ENCODE assay signal across 7 cellular contexts in the genomic region with DNA sequence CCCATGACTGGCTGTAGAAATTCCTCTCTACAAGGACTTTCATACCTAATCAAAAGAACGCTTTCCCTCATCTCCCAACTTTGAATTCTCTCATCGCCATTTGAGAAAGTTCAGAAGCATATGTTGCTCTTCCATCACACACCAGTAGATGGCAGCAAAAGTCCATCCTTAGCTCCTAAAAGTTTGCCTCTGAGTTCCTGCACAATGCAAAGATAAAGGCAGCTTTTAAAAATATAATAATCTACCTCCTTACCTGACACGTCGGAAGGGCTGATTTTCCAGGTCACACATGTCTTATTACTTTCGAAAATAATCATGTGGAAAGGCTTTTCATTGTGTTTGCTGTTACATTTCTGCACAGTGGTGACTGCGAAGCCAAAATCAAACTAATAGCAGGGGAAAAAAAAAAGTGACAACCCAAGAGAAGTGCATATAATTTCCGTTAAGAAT.
DNase-seq lines count a peak whose midpoint lies in the region; ATAC-seq and TF ChIP-seq lines count a peak whose summit lies in the region.

No MANE protein-coding gene starts in this region.

- H3K56ac ChIP-seq in mesendoderm (ENCODE audit: low read length): no peak overlapping the region

- H3K27me3 ChIP-seq in SK-N-SH (ENCODE audit: insufficient read depth): no peaks in the 10 kb centered on the region
- no peaks in the 10 kb centered on the region for H3K27me3 ChIP-seq in mesendoderm (ENCODE audit: insufficient read depth, low read length, poor library complexity)
- no peaks in the 10 kb centered on the region for H3K27me3 ChIP-seq in suprapubic skin

- H3K4me2 ChIP-seq in SK-N-SH (no peak overlapping the region), mesendoderm (ENCODE audit: low read length) (no peak overlapping the region)

- H3K9me3 ChIP-seq in SK-N-SH (no peaks in the 10 kb centered on the region), suprapubic skin (no peaks in the 10 kb centered on the region)

- no peak overlapping the region for H2BK120ac ChIP-seq in mesendoderm (ENCODE audit: low read depth, low read length)

- H3K9ac ChIP-seq in SK-N-SH (no peak overlapping the region), mesendoderm (ENCODE audit: low read length) (no peak overlapping the region)

- H3K4ac ChIP-seq in mesendoderm (ENCODE audit: low read depth, low read length): no peak overlapping the region

- no peaks in the 10 kb centered on the region for H3K9me2 ChIP-seq in SK-N-SH

- CTCF ChIA-PET in SK-N-SH (lab: Yijun Ruan, JAX): interaction anchor here (0.6 to 2.1 kb wide), 17 partner anchors 9 to 1083 kb away, joined by 3 to 11 read pairs (median 4); no protein-coding TSS in a partner anchor

- H3K27ac ChIP-seq in SK-N-SH (ENCODE audit: low read depth in 2 of 2, low read length in 1 of 2): no peak overlapping the region
- no peak overlapping the region for H3K27ac ChIP-seq in mesendoderm (ENCODE audit: low read depth, low read length)
- H3K27ac ChIP-seq in suprapubic skin: no peak overlapping the region

- no peak overlapping the region for H2BK5ac ChIP-seq in mesendoderm (ENCODE audit: low read length)

- no peaks in the 10 kb centered on the region for H3F3A ChIP-seq in SK-N-SH (replicated peaks; ENCODE audit: insufficient read depth)

- POLR2A ChIA-PET in SK-N-SH (lab: Yijun Ruan, JAX): no interaction called here

- H3K36me3 ChIP-seq in SK-N-SH (replicated peaks in 1 of 2; ENCODE audit: control insufficient read depth in 1 of 2, insufficient read depth in 2 of 2, low read length in 1 of 2) (no peaks in the 10 kb centered on the region), mesendoderm (ENCODE audit: control insufficient read depth, insufficient read depth, low read length) (no peaks in the 10 kb centered on the region), suprapubic skin (no peaks in the 10 kb centered on the region)

- TF ChIP-seq EP300 in SK-N-SH (IDR thresholded peaks at IDR 0.05; ENCODE audit: borderline replicate concordance in 1 of 2, low read depth in 1 of 2, low read length in 1 of 2): no peak
- TF ChIP-seq EP300 in suprapubic skin (IDR thresholded peaks at IDR 0.05): no peak

- H3K4me1 ChIP-seq in SK-N-SH (ENCODE audit: control insufficient read depth in 1 of 2, insufficient read depth in 2 of 2, low read depth in 1 of 2, low read length in 1 of 2) (no peaks in the 10 kb centered on the region), mesendoderm (ENCODE audit: control insufficient read depth, low read depth, low read length) (no peaks in the 10 kb centered on the region), suprapubic skin (no peaks in the 10 kb centered on the region)

- peak; percentile 39 for DNase-seq in ELR (ENCODE audit: low read depth)
- DNase-seq in SK-N-SH: peak; percentile 6
- DNase-seq in dermis microvascular lymphatic vessel endothelial cell (ENCODE audit: low read depth in 2 of 2): peak; percentile 51 to 58
- peak; percentile 64 for DNase-seq in mesendoderm
- DNase-seq in suprapubic skin (ENCODE audit: low spot score in 2 of 2): no peak

- ATAC-seq in GM21515 (IDR thresholded peaks at IDR 0.05; ENCODE audit: unreplicated experiment): peak; percentile 74

- no peak overlapping the region for H4K8ac ChIP-seq in mesendoderm (ENCODE audit: low read depth, low read length)

- H3K79me1 ChIP-seq in mesendoderm (ENCODE audit: low read length): no peaks in the 10 kb centered on the region

- H3K18ac ChIP-seq in mesendoderm (ENCODE audit: low read length): no peak overlapping the region

- H3K4me3 ChIP-seq in SK-N-SH (ENCODE audit: low read depth in 2 of 2, low read length in 1 of 2): no peak overlapping the region; a peak in 1 of 4 replicates
- no peak overlapping the region for H3K4me3 ChIP-seq in mesendoderm (ENCODE audit: low read length)
- no peak overlapping the region for H3K4me3 ChIP-seq in suprapubic skin

- peak; percentile 83 for TF ChIP-seq CTCF in LNCAP (IDR thresholded peaks at IDR 0.05)
- peak; percentile 84 for TF ChIP-seq CTCF in SK-N-SH (IDR thresholded peaks at IDR 0.05)
- peak; percentile 46 to 78 for TF ChIP-seq CTCF in suprapubic skin (IDR thresholded peaks at IDR 0.05)

- H4K20me1 ChIP-seq in SK-N-SH (ENCODE audit: insufficient read depth): no peaks in the 10 kb centered on the region

- no peak overlapping the region for H4K5ac ChIP-seq in mesendoderm (ENCODE audit: low read length)

- no peaks in the 10 kb centered on the region for H3K79me2 ChIP-seq in SK-N-SH (ENCODE audit: insufficient read depth)
- no peaks in the 10 kb centered on the region for H3K79me2 ChIP-seq in mesendoderm (ENCODE audit: control insufficient read depth, insufficient read depth, low read length)

- TF ChIP-seq RAD21 in SK-N-SH (IDR thresholded peaks at IDR 0.05; ENCODE audit: low read length): peak; percentile 89

- H2BK15ac ChIP-seq in mesendoderm (replicated peaks; ENCODE audit: low read depth): no peak overlapping the region

- H3K23ac ChIP-seq in mesendoderm (ENCODE audit: low read length): no peak overlapping the region

- no peak overlapping the region for H2AFZ ChIP-seq in SK-N-SH (ENCODE audit: low read depth)

- no peak for TF ChIP-seq POLR2A in suprapubic skin (IDR thresholded peaks at IDR 0.05)

- H2AK5ac ChIP-seq in mesendoderm (ENCODE audit: low read length): no peak overlapping the region

- WGBS in SK-N-SH (ENCODE audit: low lambda C conversion rate): 7% methylated on average over 7 of the region's 7 CpGs
- no CpG with 5 or more reads among the region's 7 CpGs for WGBS in mesendoderm (ENCODE audit: extremely low coverage, insufficient coverage, low lambda C conversion rate)
- WGBS in suprapubic skin: 19% methylated on average over 7 of the region's 7 CpGs

TF ChIP-seq in SK-N-SH, 30 proteins besides CTCF, POLR2A, EP300 and RAD21:
- TF ChIP-seq MXI1 (IDR thresholded peaks at IDR 0.05; ENCODE audit: low read depth, low read length) (no peak), FOXM1 (IDR thresholded peaks at IDR 0.05; ENCODE audit: low read depth) (no peak), TEAD4 (IDR thresholded peaks at IDR 0.05; ENCODE audit: borderline replicate concordance, insufficient read depth) (no peak), SMC3 (IDR thresholded peaks at IDR 0.05; ENCODE audit: low read depth, low read length) (peak; percentile 60), TCF12 (IDR thresholded peaks at IDR 0.05) (no peak), FOSL2 (IDR thresholded peaks at IDR 0.05; ENCODE audit: borderline replicate concordance, low read depth) (no peak), RCOR1 (IDR thresholded peaks at IDR 0.05; ENCODE audit: low read length) (no peak)
- TF ChIP-seq, protein P1, sequence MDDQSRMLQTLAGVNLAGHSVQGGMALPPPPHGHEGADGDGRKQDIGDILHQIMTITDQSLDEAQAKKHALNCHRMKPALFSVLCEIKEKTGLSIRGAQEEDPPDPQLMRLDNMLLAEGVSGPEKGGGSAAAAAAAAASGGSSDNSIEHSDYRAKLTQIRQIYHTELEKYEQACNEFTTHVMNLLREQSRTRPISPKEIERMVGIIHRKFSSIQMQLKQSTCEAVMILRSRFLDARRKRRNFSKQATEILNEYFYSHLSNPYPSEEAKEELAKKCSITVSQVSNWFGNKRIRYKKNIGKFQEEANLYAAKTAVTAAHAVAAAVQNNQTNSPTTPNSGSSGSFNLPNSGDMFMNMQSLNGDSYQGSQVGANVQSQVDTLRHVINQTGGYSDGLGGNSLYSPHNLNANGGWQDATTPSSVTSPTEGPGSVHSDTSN (IDR thresholded peaks at IDR 0.05): no peak

Comparison
In these comparisons a context has a peak if more than half of its experiments do, and no peak if none do; other contexts are left out.
1. DNase-seq: peak in ELR (single experiment), SK-N-SH (single experiment), dermis microvascular lymphatic vessel endothelial cell (2 of 2) and mesendoderm (single experiment); none in suprapubic skin (0 of 2).
2. Peak in every context shown above with its lines, with median percentiles within 50 percentile points of each other: CTCF ChIP-seq.